In the genomic region with DNA sequence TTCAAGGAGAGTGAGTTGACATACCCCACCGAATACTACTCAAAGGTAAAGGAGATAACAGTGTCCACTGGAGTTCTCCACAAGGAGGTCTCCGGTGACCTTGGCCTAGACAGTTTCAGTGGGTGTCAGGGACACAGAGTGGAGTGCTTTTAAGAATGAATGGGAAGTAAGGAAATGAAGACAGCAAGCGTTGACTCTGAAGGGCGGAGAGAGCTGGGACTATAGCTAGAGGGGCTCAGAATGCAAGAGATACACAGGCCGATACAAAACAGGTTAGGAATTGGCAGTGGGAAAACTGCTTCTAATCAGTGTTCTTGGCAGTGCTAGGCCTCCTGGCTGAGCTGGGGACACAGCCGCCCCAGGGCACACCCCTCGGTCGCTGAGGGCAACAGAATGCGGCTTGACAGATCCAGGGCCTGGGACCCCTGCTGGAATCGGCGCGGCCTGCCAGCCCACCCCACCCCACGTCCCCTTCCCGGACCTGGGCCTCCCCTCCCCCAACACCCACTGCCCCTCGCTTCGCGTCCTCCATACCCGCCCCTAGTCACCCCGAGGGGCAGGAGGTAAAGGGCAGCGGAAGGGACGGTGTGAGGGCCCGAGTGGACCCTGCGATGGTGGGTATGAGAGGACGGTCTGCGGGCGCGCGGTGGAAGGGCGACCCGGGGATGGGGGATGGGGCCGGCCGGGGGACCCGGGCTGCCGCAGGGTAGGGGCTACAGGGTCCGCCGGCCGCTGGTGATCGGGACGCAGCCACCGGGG, we compare ENCODE assay signal across 8 cellular contexts. TPM values are rescaled to one million over a fixed set of nuclear protein-coding genes. Genes with fewer than 3 reads are reported as not detected.
A peak's percentile ranks its signal among the peaks of the same experiment; 100 is the strongest.
DNase-seq lines count a peak whose midpoint lies in the region; ATAC-seq and TF ChIP-seq lines count a peak whose summit lies in the region.

No MANE protein-coding gene starts in this region.

- peaks cover 12 to 15% of the 10 kb centered on the region in 2 donors for H3K4me1 ChIP-seq in adrenal gland (replicated peaks in 1 of 2)
- peaks cover 41% of the 10 kb centered on the region for H3K4me1 ChIP-seq in thymus (ENCODE audit: control insufficient read depth, insufficient read depth, low read length)

- H3K9me3 ChIP-seq in adrenal gland (replicated peaks in 1 of 3) (no peaks in the 10 kb centered on the region), thymus (ENCODE audit: control insufficient read depth) (no peaks in the 10 kb centered on the region)

- H3K27me3 ChIP-seq in adrenal gland, result no peaks in the 10 kb centered on the region
- H3K27me3 ChIP-seq in kidney epithelial cell (ENCODE audit: control insufficient read depth, insufficient read depth, low read length), result peaks cover 3% of the 10 kb centered on the region
- peaks cover 5% of the 10 kb centered on the region for H3K27me3 ChIP-seq in thymus (ENCODE audit: control insufficient read depth, insufficient read depth)

- POLR2A ChIA-PET in AG04449 (lab: Yijun Ruan, JAX), result interaction anchor here (1.0 to 1.6 kb wide), 4 partner anchors 25 to 99 kb away, joined by 4 to 6 read pairs (median 4); a partner anchor contains a TSS

- intact Hi-C loops in adrenal gland (cut with DNase I), result no loop called here

- H3K4me3 ChIP-seq in AG04449 (ENCODE audit: low read depth, low read length) (peak overlapping the region; percentile 80), adrenal gland (peak overlapping the region in 3 of 4 donors; percentile 22 to 90 (median 78)), kidney epithelial cell (ENCODE audit: low read depth, low read length) (peak overlapping the region; percentile 75), thymus (ENCODE audit: low read length) (peak overlapping the region; percentile 97)

- no peaks in the 10 kb centered on the region for H3K36me3 ChIP-seq in adrenal gland (replicated peaks in 1 of 2)
- no peaks in the 10 kb centered on the region for H3K36me3 ChIP-seq in kidney epithelial cell (ENCODE audit: control insufficient read depth, insufficient read depth, low read length)
- H3K36me3 ChIP-seq in thymus (ENCODE audit: control insufficient read depth, insufficient read depth), result no peaks in the 10 kb centered on the region

- CTCF ChIA-PET in AG04449 (lab: Yijun Ruan, JAX), result interaction anchor here (1.6 to 12.9 kb wide), 5 partner anchors 9 to 265 kb away, joined by 5 to 154 read pairs (median 7); a partner anchor contains a TSS

- 5 to 24% (median 9%) methylated on average over 8 to 40 of the region's 40 CpGs for whole genome bisulfite sequencing in adrenal gland, 4 donors
- 18% methylated on average over 40 of the region's 40 CpGs for WGBS in thymus

- ATAC-seq in GM19035 (IDR thresholded peaks at IDR 0.05; ENCODE audit: unreplicated experiment) (peak; percentile 5), HG03571 (IDR thresholded peaks at IDR 0.05; ENCODE audit: unreplicated experiment) (no peak)

- no peak for TF ChIP-seq POLR2A in adrenal gland (IDR thresholded peaks at IDR 0.05)

- DNase-seq in AG04449 (ENCODE audit: low read depth, low spot score), result no peak
- DNase-seq in adrenal gland, result peak; percentile 27 to 59 (median 42)
- DNase-seq in kidney epithelial cell (ENCODE audit: low read depth), result no peak
- no peak for DNase-seq in 8988T
- no peak for DNase-seq in DMS153 (lab: John Stamatoyannopoulos, UW)

- no peak for TF ChIP-seq CTCF in AG04449 (IDR thresholded peaks at IDR 0.05; ENCODE audit: insufficient read depth, low read length, missing control alignments)
- no peak for TF ChIP-seq CTCF in adrenal gland (IDR thresholded peaks at IDR 0.05)
- TF ChIP-seq CTCF in kidney epithelial cell (IDR thresholded peaks at IDR 0.05; ENCODE audit: insufficient read depth, low read length, poor library complexity, severe bottlenecking), result no peak

- H3K27ac ChIP-seq in adrenal gland, result peak overlapping the region in 4 of 5 donors; percentile 74 to 93 (median 80)
- H3K27ac ChIP-seq in thymus (ENCODE audit: low read depth), result peak overlapping the region; percentile 90

RNA-seq across cellular contexts. Expression of a gene that starts 0.5 kb away (rescaled TPM):
- total RNA-seq in adrenal gland (10 to 100 TPM; 27.2 to 65.2 (median 50.5) TPM), kidney epithelial cell (26.9 and 29.6 TPM in 2 replicates)
- polyA plus RNA-seq in adrenal gland (10 to 100 TPM; 37.6 to 72.4 (median 53.1) TPM), thymus (70.6 TPM)

RNA-seq across cellular contexts. Expression of a gene that starts 22.4 kb away (rescaled TPM):
- total RNA-seq in adrenal gland (10 to 100 TPM in 1 of 8 donors, 1 to 10 TPM in 6, under 1 TPM in 1; 0.26 to 25.2 (median 1.7) TPM), kidney epithelial cell (0.13 and 0.34 TPM in 2 replicates)
- polyA plus RNA-seq in adrenal gland (1 to 10 TPM; 1.5 to 1.8 (median 1.8) TPM), thymus (1.9 TPM)

RNA-seq across cellular contexts. Expression of a gene that starts 28.1 kb away (rescaled TPM):
- 10 to 100 TPM; 46.3 to 85.0 (median 69.3) TPM for total RNA-seq in adrenal gland
- polyA plus RNA-seq in adrenal gland, result 10 to 100 TPM; 44.6 to 51.7 (median 44.8) TPM
- 25.7 and 28.4 TPM in 2 replicates for total RNA-seq in kidney epithelial cell
- 68.8 TPM for polyA plus RNA-seq in thymus

RNA-seq across cellular contexts. Expression of a gene that starts 55.4 kb away (rescaled TPM):
- total RNA-seq in adrenal gland (10 to 100 TPM in 4 of 8 donors, 1 to 10 TPM in 4; 6.6 to 20.6 (median 10.4) TPM), kidney epithelial cell (13.7 and 13.8 TPM in 2 replicates)
- polyA plus RNA-seq in adrenal gland (10 to 100 TPM in 2 of 3 donors, 1 to 10 TPM in 1; 6.7 to 23.8 (median 16.8) TPM), thymus (8.3 TPM)

Comparison
In these comparisons a context has a peak if more than half of its experiments do, and no peak if none do; other contexts are left out.
1. DNase-seq: peak in adrenal gland (7 of 7); none in AG04449 (single experiment), kidney epithelial cell (single experiment), 8988T (single experiment) and DMS153 (single experiment).
2. Peak in every context shown above with its lines, with median percentiles within 50 percentile points of each other: H3K4me3 ChIP-seq.